In the genomic region with DNA sequence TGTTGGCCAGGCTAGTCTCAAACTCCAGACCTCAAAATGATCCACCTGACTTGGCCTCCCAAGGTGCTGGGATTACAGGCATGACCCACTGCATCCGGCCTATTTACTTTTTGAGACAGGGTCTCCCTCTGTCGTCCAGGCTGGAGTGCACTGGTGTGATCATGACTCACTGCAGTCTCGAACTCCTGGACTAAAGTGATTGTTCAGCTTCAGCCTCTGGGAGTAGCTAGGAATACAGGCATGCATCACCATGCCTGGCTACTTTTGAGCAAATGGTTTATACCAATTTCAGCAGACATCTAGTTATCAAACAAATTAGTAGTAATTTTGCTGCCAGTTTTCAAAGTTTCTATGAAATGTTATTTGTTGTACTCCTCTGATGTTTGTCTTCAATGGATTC, we compare ENCODE assay signal across 12 cellular contexts. TPM values are rescaled to one million over a fixed set of nuclear protein-coding genes. Genes with fewer than 3 reads are reported as not detected.
DNase-seq lines count a peak whose midpoint lies in the region; ATAC-seq and TF ChIP-seq lines count a peak whose summit lies in the region.
"Had no signal": no experiment of that assay in that cellular context is flagged by ENCODE, and none has a peak within 500 bp of the region (broad histone marks: within the 10 kb centered on the region; RNA-seq: fewer than 3 reads in every experiment).

No MANE protein-coding gene starts in this region.

- ATAC-seq in activated naive CD4-positive, alpha-beta T cell treated with anti-CD3 and anti-CD28 coated beads, Interleukin-2, amount 50 U/mL, for 72 hours, result no peak

- no peak for DNase-seq in activated naive CD4-positive, alpha-beta T cell treated with anti-CD3 and anti-CD28 coated beads, Interleukin-2, amount 10 ng/mL, durations not matched to agents 7 days and 5 days
- DNase-seq in activated naive CD4-positive, alpha-beta T cell treated with anti-CD3 and anti-CD28 coated beads, Interleukin-2, amount 50 U/mL, for 72 hours (ENCODE audit: low spot score in 2 of 2), result no peak
- DNase-seq in RKO (ENCODE audit: low spot score) (peak; percentile 63), endodermal cell (no peak), smooth muscle cell (lab: John Stamatoyannopoulos, UW; ENCODE audit: unreplicated experiment) (no peak), activated gamma-delta T cell treated with Interleukin-2 at 50 U/mL for 16 hours (no peak), CD1c-positive myeloid dendritic cell (ENCODE audit: extremely low spot score) (no peak), medulla oblongata (ENCODE audit: extremely low spot score) (no peak)
- DNase-seq: activated CD8-positive, alpha-beta memory T cell treated with anti-CD3 and anti-CD28 coated beads for 24 hours; NCI-H2171 treated with DMSO at 0.1 percent for 48 hours; stimulated activated CD4-positive, alpha-beta T cell treated with anti-CD3 and anti-CD28 coated beads, Interleukin-15, amount 100 ng/mL, for 24 hours had no signal

- peak overlapping the region; percentile 100 for H3K4me2 ChIP-seq in smooth muscle cell

- H3K27ac ChIP-seq in endodermal cell (ENCODE audit: low read depth, low read length), result no peak overlapping the region
- H3K27ac ChIP-seq in smooth muscle cell (ENCODE audit: low read depth), result no peak overlapping the region
- H3K27ac ChIP-seq: SJSA1 had no signal

- H2AFZ ChIP-seq in smooth muscle cell (ENCODE audit: low read depth), result no peak overlapping the region

- WGBS in endodermal cell (ENCODE audit: insufficient coverage in 1 of 2, insufficient read length in 1 of 2), 2 experiments, result 83 to 86% methylated on average over 3 of the region's 3 CpGs
- WGBS in smooth muscle cell (ENCODE audit: low lambda C conversion rate), result 57% methylated on average over 3 of the region's 3 CpGs

- TF ChIP-seq CTCF in endodermal cell (conservative IDR thresholded peaks at IDR 0.05), result no peak
- TF ChIP-seq CTCF in smooth muscle cell (IDR thresholded peaks at IDR 0.05; ENCODE audit: borderline replicate concordance, insufficient read depth, poor library complexity, severe bottlenecking), result no peak

- H3K4me3 ChIP-seq in endodermal cell (ENCODE audit: low read length) (peak overlapping the region; percentile 94), smooth muscle cell (no peak overlapping the region)

- H3K27me3 ChIP-seq in endodermal cell (ENCODE audit: control insufficient read depth, insufficient read depth, low read length, poor library complexity, severe bottlenecking), result no peaks in the 10 kb centered on the region
- no peaks in the 10 kb centered on the region for H3K27me3 ChIP-seq in smooth muscle cell (ENCODE audit: low read depth)
- H3K27me3 ChIP-seq: SJSA1 had no signal

- H3K9ac ChIP-seq in endodermal cell (ENCODE audit: extremely low read depth, low read length, poor library complexity, severe bottlenecking) (no peak overlapping the region), smooth muscle cell (ENCODE audit: low read depth) (no peak overlapping the region)

- H3K9me3 ChIP-seq in endodermal cell (ENCODE audit: control insufficient read depth, low read length) (no peaks in the 10 kb centered on the region), smooth muscle cell (replicated peaks; ENCODE audit: low read depth) (no peaks in the 10 kb centered on the region)
- H3K9me3 ChIP-seq: SJSA1 had no signal

- peak overlapping the region; percentile 97 for H3K4me3 Mint-ChIP-seq in activated naive CD4-positive, alpha-beta T cell treated with anti-CD3 and anti-CD28 coated beads, Interleukin-2, amount 10 ng/mL, durations not matched to agents 7 days and 5 days
- H3K4me3 Mint-ChIP-seq in endodermal cell, result peak overlapping the region; percentile 96

- H3K4me1 Mint-ChIP-seq in activated naive CD4-positive, alpha-beta T cell treated with anti-CD3 and anti-CD28 coated beads, Interleukin-2, amount 10 ng/mL, durations not matched to agents 7 days and 5 days, result peaks cover 44% of the 10 kb centered on the region
- H3K4me1 Mint-ChIP-seq in endodermal cell, result peaks cover 32% of the 10 kb centered on the region

- peaks cover 79% of the 10 kb centered on the region for H3K79me2 ChIP-seq in smooth muscle cell (ENCODE audit: low read depth)

- H3K9me3 Mint-ChIP-seq in activated naive CD4-positive, alpha-beta T cell treated with anti-CD3 and anti-CD28 coated beads, Interleukin-2, amount 10 ng/mL, durations not matched to agents 7 days and 5 days, result peaks cover 4% of the 10 kb centered on the region
- H3K9me3 Mint-ChIP-seq in activated naive CD4-positive, alpha-beta T cell treated with anti-CD3 and anti-CD28 coated beads, Interleukin-2, amount 50 U/mL, for 72 hours, result peaks cover 2 to 7% of the 10 kb centered on the region in 2 donors
- no peaks in the 10 kb centered on the region for H3K9me3 Mint-ChIP-seq in endodermal cell

- H4K20me1 ChIP-seq in smooth muscle cell (ENCODE audit: low read depth), result peaks cover 41% of the 10 kb centered on the region

- no peaks in the 10 kb centered on the region for H3F3A ChIP-seq in smooth muscle cell (ENCODE audit: low read depth)

- CTCF ChIA-PET in activated naive CD4-positive, alpha-beta T cell treated with anti-CD3 and anti-CD28 coated beads, Interleukin-2, amount 10 ng/mL, durations not matched to agents 7 days and 5 days (lab: Charles Lee), result no interaction called here

- H3K27me3 Mint-ChIP-seq in activated naive CD4-positive, alpha-beta T cell treated with anti-CD3 and anti-CD28 coated beads, Interleukin-2, amount 10 ng/mL, durations not matched to agents 7 days and 5 days, result peaks cover 6% of the 10 kb centered on the region
- no peaks in the 10 kb centered on the region for H3K27me3 Mint-ChIP-seq in endodermal cell (ENCODE audit: insufficient read depth)

- H3K36me3 ChIP-seq in endodermal cell (ENCODE audit: control insufficient read depth, insufficient read depth, low read length), result peaks cover 24% of the 10 kb centered on the region
- H3K36me3 ChIP-seq in smooth muscle cell (ENCODE audit: low read depth), result peaks cover under 1% of the 10 kb centered on the region

- H3K27ac Mint-ChIP-seq in activated naive CD4-positive, alpha-beta T cell treated with anti-CD3 and anti-CD28 coated beads, Interleukin-2, amount 10 ng/mL, durations not matched to agents 7 days and 5 days, result no peak overlapping the region
- H3K27ac Mint-ChIP-seq in activated naive CD4-positive, alpha-beta T cell treated with anti-CD3 and anti-CD28 coated beads, Interleukin-2, amount 50 U/mL, for 72 hours, result peak overlapping the region in 1 of 2 donors; percentile 94
- H3K27ac Mint-ChIP-seq in endodermal cell, result no peak overlapping the region

- peaks cover 63% of the 10 kb centered on the region for H3K36me3 Mint-ChIP-seq in activated naive CD4-positive, alpha-beta T cell treated with anti-CD3 and anti-CD28 coated beads, Interleukin-2, amount 10 ng/mL, durations not matched to agents 7 days and 5 days
- peaks cover 36 to 63% of the 10 kb centered on the region in 2 donors for H3K36me3 Mint-ChIP-seq in activated naive CD4-positive, alpha-beta T cell treated with anti-CD3 and anti-CD28 coated beads, Interleukin-2, amount 50 U/mL, for 72 hours
- peaks cover 18% of the 10 kb centered on the region for H3K36me3 Mint-ChIP-seq in endodermal cell (ENCODE audit: low read depth)

- H3K4me1 ChIP-seq in endodermal cell (ENCODE audit: control insufficient read depth, insufficient read depth, low read length) (peaks cover 4% of the 10 kb centered on the region), smooth muscle cell (ENCODE audit: low read depth) (peaks cover 18% of the 10 kb centered on the region)

RNA-seq across cellular contexts. Expression of a gene that starts 2.2 kb away (rescaled TPM):
- 100 to 1,000 TPM; 119 to 120 TPM for total RNA-seq in activated naive CD4-positive, alpha-beta T cell treated with anti-CD3 and anti-CD28 coated beads, Interleukin-2, amount 50 U/mL, for 72 hours
- 100 to 1,000 TPM; 133 TPM for total RNA-seq in endodermal cell
- polyA plus RNA-seq in endodermal cell (2013, experiment 1 of 2), result 148 TPM
- 145 TPM for polyA plus RNA-seq in endodermal cell (2013, experiment 2 of 2)
- total RNA-seq in smooth muscle cell, result 97.5 and 121 TPM in 2 replicates
- polyA plus RNA-seq in smooth muscle cell, result 52.2 and 78.4 TPM in 2 replicates
